ENCODE assay signal across 2 cellular contexts in the genomic region with DNA sequence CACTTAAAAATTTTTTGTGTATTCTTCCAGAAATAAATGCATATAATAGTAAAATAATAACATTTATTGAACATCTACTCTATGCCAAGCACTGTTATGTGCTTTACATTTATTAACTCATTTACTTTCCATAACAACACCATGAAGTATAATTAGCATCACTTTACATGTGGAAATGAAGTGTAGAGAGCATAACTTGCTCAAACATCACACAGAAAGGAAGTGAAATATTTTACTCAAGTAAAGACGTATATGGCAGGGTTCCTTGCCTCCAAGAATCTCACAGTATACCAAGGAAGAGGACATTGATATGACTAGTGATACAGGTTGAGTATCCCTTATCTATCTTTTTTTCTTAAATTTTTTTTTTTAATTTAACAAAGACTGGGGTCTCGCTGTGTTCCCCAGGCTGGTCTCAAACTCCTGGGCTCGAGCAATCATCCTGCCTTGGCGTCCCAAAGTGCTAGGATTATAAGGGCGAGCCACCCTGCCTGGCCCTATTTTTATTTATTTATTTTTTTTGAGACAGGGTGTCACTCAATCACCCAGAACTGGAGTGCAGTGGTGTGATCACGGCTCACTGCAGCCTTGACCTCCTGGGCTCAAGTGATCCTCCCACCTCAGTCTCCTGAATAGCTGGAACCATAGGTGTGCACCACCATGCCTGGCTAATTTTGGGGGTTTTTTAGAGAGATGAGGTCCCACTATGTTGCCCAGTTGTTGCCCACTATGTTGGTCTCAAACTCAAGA.
A peak's percentile ranks its signal among the peaks of the same experiment; 100 is the strongest.
TF ChIP-seq lines count a peak whose summit lies in the region.

No MANE protein-coding gene starts in this region.

TF ChIP-seq in IMR-90, 13 proteins besides CTCF, POLR2A, EP300 and RAD21:
- TF ChIP-seq, protein P1, sequence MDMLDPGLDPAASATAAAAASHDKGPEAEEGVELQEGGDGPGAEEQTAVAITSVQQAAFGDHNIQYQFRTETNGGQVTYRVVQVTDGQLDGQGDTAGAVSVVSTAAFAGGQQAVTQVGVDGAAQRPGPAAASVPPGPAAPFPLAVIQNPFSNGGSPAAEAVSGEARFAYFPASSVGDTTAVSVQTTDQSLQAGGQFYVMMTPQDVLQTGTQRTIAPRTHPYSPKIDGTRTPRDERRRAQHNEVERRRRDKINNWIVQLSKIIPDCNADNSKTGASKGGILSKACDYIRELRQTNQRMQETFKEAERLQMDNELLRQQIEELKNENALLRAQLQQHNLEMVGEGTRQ (IDR thresholded peaks at IDR 0.05; ENCODE audit: low read depth, low read length) = no peak
- TF ChIP-seq SMC3 (IDR thresholded peaks at IDR 0.05; ENCODE audit: low read depth, low read length) (no peak), CHD1 (IDR thresholded peaks at IDR 0.05; ENCODE audit: low read depth, low read length) (no peak), FOS (IDR thresholded peaks at IDR 0.05; ENCODE audit: low read depth, low read length) (no peak), MXI1 (IDR thresholded peaks at IDR 0.05; ENCODE audit: borderline replicate concordance, low read depth, low read length) (no peak)

TF ChIP-seq in WTC11, 78 proteins besides CTCF, POLR2A, EP300 and RAD21:
- TF ChIP-seq ZNF416 (CRISPR knock-in tag; IDR thresholded peaks at IDR 0.05) (no peak), ZNF396 (CRISPR knock-in tag; IDR thresholded peaks at IDR 0.05; ENCODE audit: borderline replicate concordance) (no peak), ZNF121 (CRISPR knock-in tag; IDR thresholded peaks at IDR 0.05) (0 out of 2 replicates have a peak, but pooled peaks have one; percentile 24), NR1H2 (CRISPR knock-in tag; IDR thresholded peaks at IDR 0.05) (no peak), IRF2 (CRISPR knock-in tag; IDR thresholded peaks at IDR 0.05; ENCODE audit: borderline replicate concordance, low read depth) (no peak), CREM (CRISPR knock-in tag; IDR thresholded peaks at IDR 0.05) (no peak)
- TF ChIP-seq, protein P2, sequence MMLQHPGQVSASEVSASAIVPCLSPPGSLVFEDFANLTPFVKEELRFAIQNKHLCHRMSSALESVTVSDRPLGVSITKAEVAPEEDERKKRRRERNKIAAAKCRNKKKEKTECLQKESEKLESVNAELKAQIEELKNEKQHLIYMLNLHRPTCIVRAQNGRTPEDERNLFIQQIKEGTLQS (CRISPR knock-in tag; conservative IDR thresholded peaks at IDR 0.05) = no peak
- TF ChIP-seq, protein P3, sequence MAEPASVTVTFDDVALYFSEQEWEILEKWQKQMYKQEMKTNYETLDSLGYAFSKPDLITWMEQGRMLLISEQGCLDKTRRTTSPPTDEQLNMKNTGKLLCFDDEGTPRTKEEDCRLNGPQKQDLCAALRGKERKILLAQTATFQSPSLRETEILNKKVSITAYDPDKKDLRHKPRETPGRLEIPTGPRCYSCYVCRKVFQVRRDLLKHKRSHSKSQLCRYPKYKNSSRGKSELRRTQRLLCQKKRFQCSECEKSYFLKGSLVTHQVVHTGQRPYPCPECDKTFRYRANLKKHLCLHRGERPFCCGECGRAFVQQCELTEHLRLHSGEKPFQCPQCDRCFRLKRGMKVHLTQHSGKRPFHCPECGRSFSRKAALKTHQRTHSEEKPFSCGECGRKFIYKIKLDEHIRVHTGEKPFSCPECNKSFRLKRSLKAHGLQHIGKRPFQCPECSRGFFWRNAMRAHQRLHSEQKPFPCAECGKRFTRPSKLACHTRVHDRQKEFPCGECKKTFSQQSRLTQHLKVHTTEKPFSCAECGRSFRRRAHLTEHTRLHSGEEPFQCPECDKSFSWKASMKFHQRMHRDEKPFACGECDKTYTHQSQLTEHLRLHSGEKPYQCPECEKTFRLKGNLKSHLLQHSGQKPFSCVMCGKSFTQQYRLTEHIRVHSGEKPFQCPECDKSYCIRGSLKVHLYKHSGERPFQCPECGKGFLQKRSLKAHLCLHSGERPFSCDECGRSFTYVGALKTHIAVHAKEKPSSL (CRISPR knock-in tag; conservative IDR thresholded peaks at IDR 0.05) = no peak
- TF ChIP-seq, protein P4, sequence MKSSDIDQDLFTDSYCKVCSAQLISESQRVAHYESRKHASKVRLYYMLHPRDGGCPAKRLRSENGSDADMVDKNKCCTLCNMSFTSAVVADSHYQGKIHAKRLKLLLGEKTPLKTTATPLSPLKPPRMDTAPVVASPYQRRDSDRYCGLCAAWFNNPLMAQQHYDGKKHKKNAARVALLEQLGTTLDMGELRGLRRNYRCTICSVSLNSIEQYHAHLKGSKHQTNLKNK (CRISPR knock-in tag; IDR thresholded peaks at IDR 0.05) = no peak
